Comparison of ENCODE assay signal across 2 cellular contexts in the genomic region with DNA sequence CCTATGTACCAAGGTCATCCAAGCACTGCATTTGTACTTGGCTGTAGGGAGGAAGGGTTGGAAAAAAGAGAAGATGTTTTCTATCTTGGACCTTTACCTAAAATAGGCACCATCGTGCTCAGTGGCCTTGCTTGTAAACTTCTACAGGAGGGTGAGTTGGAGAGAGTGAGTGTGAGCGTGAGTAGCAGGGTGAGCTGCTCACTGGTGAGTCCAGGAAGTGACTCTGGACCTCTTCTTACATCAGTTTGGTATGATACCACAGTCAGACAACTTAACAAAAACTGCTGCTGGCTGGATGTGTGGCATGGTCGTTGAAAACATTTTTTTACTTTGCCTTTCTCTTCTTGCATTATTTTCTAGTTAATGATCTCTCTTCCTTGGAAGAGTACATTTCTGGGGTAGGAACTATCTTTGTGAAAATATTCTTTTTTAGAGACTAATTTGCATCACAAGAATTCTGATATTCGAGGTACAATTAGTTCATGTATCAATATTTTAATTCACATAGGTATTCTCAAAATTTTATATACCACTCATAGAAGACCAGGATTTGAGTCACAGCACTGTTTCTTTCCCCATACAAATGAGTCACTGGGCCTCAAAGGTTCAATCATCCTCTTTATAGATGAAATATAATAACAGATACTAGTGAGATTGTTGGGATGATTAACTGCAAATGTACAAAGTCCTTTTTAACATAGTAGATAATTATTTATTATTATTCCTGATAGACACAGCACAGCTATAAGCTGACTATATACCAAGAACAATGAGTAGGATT.
TF ChIP-seq lines count a peak whose summit lies in the region.

No MANE protein-coding gene starts in this region.

TF ChIP-seq in IMR-90, 13 proteins besides CTCF, POLR2A, EP300 and RAD21:
- TF ChIP-seq, protein P1, sequence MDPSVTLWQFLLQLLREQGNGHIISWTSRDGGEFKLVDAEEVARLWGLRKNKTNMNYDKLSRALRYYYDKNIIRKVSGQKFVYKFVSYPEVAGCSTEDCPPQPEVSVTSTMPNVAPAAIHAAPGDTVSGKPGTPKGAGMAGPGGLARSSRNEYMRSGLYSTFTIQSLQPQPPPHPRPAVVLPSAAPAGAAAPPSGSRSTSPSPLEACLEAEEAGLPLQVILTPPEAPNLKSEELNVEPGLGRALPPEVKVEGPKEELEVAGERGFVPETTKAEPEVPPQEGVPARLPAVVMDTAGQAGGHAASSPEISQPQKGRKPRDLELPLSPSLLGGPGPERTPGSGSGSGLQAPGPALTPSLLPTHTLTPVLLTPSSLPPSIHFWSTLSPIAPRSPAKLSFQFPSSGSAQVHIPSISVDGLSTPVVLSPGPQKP (IDR thresholded peaks at IDR 0.05; ENCODE audit: borderline replicate concordance, low read depth, low read length) = no peak
- TF ChIP-seq CHD1 (IDR thresholded peaks at IDR 0.05; ENCODE audit: low read depth, low read length) = no peak
- no peak for TF ChIP-seq NFE2L2 (IDR thresholded peaks at IDR 0.05; ENCODE audit: low read depth, low read length)
- no peak for TF ChIP-seq MAZ (IDR thresholded peaks at IDR 0.05; ENCODE audit: borderline replicate concordance, low read depth, low read length)
- TF ChIP-seq MAFK (IDR thresholded peaks at IDR 0.05; ENCODE audit: low read depth, low read length) = no peak
- TF ChIP-seq MXI1 (IDR thresholded peaks at IDR 0.05; ENCODE audit: borderline replicate concordance, low read depth, low read length) = no peak

TF ChIP-seq in H1, 55 proteins besides CTCF, POLR2A, EP300 and RAD21:
- TF ChIP-seq NANOG (IDR thresholded peaks at IDR 0.05; ENCODE audit: insufficient read depth, low read depth, low read length, poor library complexity, severe bottlenecking) (no peak), ASH2L (IDR thresholded peaks at IDR 0.05; ENCODE audit: low read length) (no peak)
TF ChIP-seq in H1: peak in this region for 0.
